In the genomic region with DNA sequence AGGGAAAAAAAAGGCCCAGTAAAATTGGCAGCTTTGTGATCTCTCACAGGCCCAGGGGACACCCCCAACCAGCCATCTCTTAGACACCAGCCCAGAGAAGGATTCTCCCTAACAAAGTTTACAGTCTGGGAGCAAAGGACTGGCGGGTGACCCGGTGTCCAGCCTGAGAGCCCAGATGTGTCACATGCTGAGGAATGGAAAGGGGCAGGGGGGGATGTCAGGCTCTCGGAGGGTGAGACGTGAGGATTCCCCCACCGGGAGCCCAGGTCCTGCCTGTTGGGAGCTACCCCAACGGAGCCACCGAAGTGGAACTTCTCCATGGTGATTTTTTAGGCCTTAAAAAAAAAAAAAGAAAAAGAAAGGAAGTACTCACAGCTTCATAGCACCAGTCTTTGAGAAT, we compare ENCODE assay signal across 17 cellular contexts. TPM values are rescaled to one million over a fixed set of nuclear protein-coding genes. Genes with fewer than 3 reads are reported as not detected.
DNase-seq lines count a peak whose midpoint lies in the region; TF ChIP-seq lines count a peak whose summit lies in the region.
"Had no signal": no experiment of that assay in that cellular context is flagged by ENCODE, and none has a peak within 500 bp of the region (broad histone marks: within the 10 kb centered on the region; RNA-seq: fewer than 3 reads in every experiment).

No MANE protein-coding gene starts in this region.

- intact Hi-C loops in tibial artery (cut with DNase I; ENCODE audit: low total_unique reads): no loop called here

- H3K36me3 ChIP-seq in muscle layer of colon (ENCODE audit: insufficient read depth, low read length) (peaks cover 55% of the 10 kb centered on the region), tibial artery (peaks cover 26 to 52% (median 50%) of the 10 kb centered on the region in 3 donors)

- H3K9ac ChIP-seq in muscle layer of colon (ENCODE audit: low read length): peak overlapping the region; percentile 11

- H3K27me3 Mint-ChIP-seq in HFFc6 (ENCODE audit: insufficient read depth) (no peaks in the 10 kb centered on the region; the same call in 1 of the 2 replicates), chondrocyte (ENCODE audit: low read depth) (no peaks in the 10 kb centered on the region)

- peak overlapping the region; percentile 98 for H3K27ac Mint-ChIP-seq in HFFc6
- peak overlapping the region; percentile 100 for H3K27ac Mint-ChIP-seq in chondrocyte (ENCODE audit: unreplicated experiment)

- H3K27me3 ChIP-seq in muscle layer of colon (ENCODE audit: control insufficient read depth in 1 of 2, insufficient read depth in 2 of 2, low read length in 2 of 2) (no peaks in the 10 kb centered on the region), tibial artery (no peaks in the 10 kb centered on the region)

- H3K4me1 ChIP-seq in muscle layer of colon (ENCODE audit: insufficient read depth, low read length) (peaks cover 59% of the 10 kb centered on the region), tibial artery (peaks cover 0 to 97% (median 77%) of the 10 kb centered on the region in 4 donors)

- H3K4me3 ChIP-seq in muscle layer of colon (ENCODE audit: low read depth in 1 of 2, low read length in 2 of 2) (no peak overlapping the region), tibial artery (no peak overlapping the region)
- H3K4me3 ChIP-seq: smooth muscle cell had no signal

- H3K36me3 Mint-ChIP-seq in HFFc6 (ENCODE audit: low read depth) (peaks cover 4% of the 10 kb centered on the region), chondrocyte (ENCODE audit: low read depth) (peaks cover 9% of the 10 kb centered on the region)
- H3K36me3 Mint-ChIP-seq: natural killer cell had no signal

- H3K27ac ChIP-seq in muscle layer of colon (ENCODE audit: low read depth, low read length) (peak overlapping the region; percentile 87), tibial artery (peak overlapping the region; percentile 91 to 96)

- no peak for DNase-seq in HFFc6
- DNase-seq in chondrocyte (ENCODE audit: low spot score): no peak
- DNase-seq in tibial artery: no peak
- DNase-seq in NOMO-1 treated with DMSO at 0.1 percent for 48 hours (lab: John Stamatoyannopoulos, UW; ENCODE audit: unreplicated experiment): no peak
- no peak for DNase-seq in NCI-H1092 treated with DMSO at 0.1 percent for 48 hours (lab: John Stamatoyannopoulos, UW)
- no peak for DNase-seq in NCI-H1092 (lab: John Stamatoyannopoulos, UW)
- DNase-seq: activated CD4-positive, alpha-beta T cell treated with anti-CD3 and anti-CD28 coated beads, Interleukin-2, amount 50 U/mL, for 4 hours; activated naive CD4-positive, alpha-beta T cell; mesenchymal stem cell; natural killer cell; NCI-H1417; NCI-H526 treated with DMSO at 0.1 percent for 48 hours; SHP77 treated with DMSO at 0.1 percent for 48 hours; T-helper 1 cell had no signal

- H3K4me3 Mint-ChIP-seq in HFFc6 (no peak overlapping the region), chondrocyte (ENCODE audit: unreplicated experiment) (no peak overlapping the region)
- H3K4me3 Mint-ChIP-seq: natural killer cell had no signal

- H3K9me3 ChIP-seq in muscle layer of colon (ENCODE audit: low read length): no peaks in the 10 kb centered on the region
- no peaks in the 10 kb centered on the region for H3K9me3 ChIP-seq in tibial artery

- no peaks in the 10 kb centered on the region for H3K9me3 Mint-ChIP-seq in HFFc6
- H3K9me3 Mint-ChIP-seq in chondrocyte (ENCODE audit: low read depth): no peaks in the 10 kb centered on the region
- H3K9me3 Mint-ChIP-seq: natural killer cell had no signal

- no peak for TF ChIP-seq CTCF in HFFc6 (IDR thresholded peaks at IDR 0.05)
- TF ChIP-seq CTCF in chondrocyte (IDR thresholded peaks at IDR 0.05): no peak
- TF ChIP-seq CTCF in tibial artery (IDR thresholded peaks at IDR 0.05): no peak

- peaks cover 23% of the 10 kb centered on the region for H3K4me1 Mint-ChIP-seq in HFFc6 (ENCODE audit: low read depth)
- H3K4me1 Mint-ChIP-seq in chondrocyte (ENCODE audit: low read depth): peaks cover 28% of the 10 kb centered on the region

RNA-seq across cellular contexts. Expression of a gene that starts 4.8 kb away (rescaled TPM):
- 10 to 100 TPM in 2 of 6 experiments, 1 to 10 TPM in 4; 5.0 to 14.0 (median 5.4) TPM for total RNA-seq in HFFc6 (2021; fragmentation: NEBNext Ultra II Directional; extraction: Animal tissue kit (Norgen Biotek cat#: 25700))
- total RNA-seq in chondrocyte: 21.8 to 41.5 TPM (median 36.0 TPM) in 3 replicates

RNA-seq across cellular contexts. Expression of a gene that starts 10.6 kb away (rescaled TPM):
- total RNA-seq in HFFc6 (2021; fragmentation: NEBNext Ultra II Directional; extraction: Animal tissue kit (Norgen Biotek cat#: 25700)): 10 to 100 TPM; 22.3 to 27.1 (median 25.2) TPM
- 17.1 to 27.9 TPM (median 26.4 TPM) in 3 replicates for total RNA-seq in chondrocyte

RNA-seq across cellular contexts. Expression of a gene that starts 12.7 kb away (rescaled TPM):
- 10 to 100 TPM; 42.9 to 53.5 (median 46.1) TPM for total RNA-seq in HFFc6 (2021; fragmentation: NEBNext Ultra II Directional; extraction: Animal tissue kit (Norgen Biotek cat#: 25700))
- 47.1 to 75.4 TPM (median 68.0 TPM) in 3 replicates for total RNA-seq in chondrocyte

RNA-seq across cellular contexts. Expression of a gene that starts 16.1 kb away (rescaled TPM):
- total RNA-seq in HFFc6 (2021; fragmentation: NEBNext Ultra II Directional; extraction: Animal tissue kit (Norgen Biotek cat#: 25700)): 10 to 100 TPM in 2 of 6 experiments, 1 to 10 TPM in 4; 4.5 to 12.0 (median 7.7) TPM
- total RNA-seq in chondrocyte: 8.1 to 11.6 TPM (median 11.2 TPM) in 3 replicates
- total RNA-seq: cerebellum had no signal

RNA-seq across cellular contexts. Expression of a gene that starts 27.1 kb away (rescaled TPM):
- total RNA-seq in HFFc6 (2021; fragmentation: NEBNext Ultra II Directional; extraction: Animal tissue kit (Norgen Biotek cat#: 25700)): 10 to 100 TPM; 21.7 to 25.8 (median 22.8) TPM
- total RNA-seq in chondrocyte: 24.4 to 27.5 TPM (median 25.7 TPM) in 3 replicates
